In genomic region chr5:69046375-69046957, GRCh38 we compare ENCODE assay signal across 1 cellular context.
TF ChIP-seq lines count a peak whose summit lies in the region.

No MANE protein-coding gene starts in this region.

TF ChIP-seq in SK-N-SH, 30 proteins besides CTCF, POLR2A, EP300 and RAD21 (continued from another document):
- TF ChIP-seq RXRA (IDR thresholded peaks at IDR 0.05; ENCODE audit: borderline replicate concordance, low read depth) (no peak), FOSL2 (IDR thresholded peaks at IDR 0.05; ENCODE audit: borderline replicate concordance, low read depth) (no peak)
- TF ChIP-seq, protein P1, sequence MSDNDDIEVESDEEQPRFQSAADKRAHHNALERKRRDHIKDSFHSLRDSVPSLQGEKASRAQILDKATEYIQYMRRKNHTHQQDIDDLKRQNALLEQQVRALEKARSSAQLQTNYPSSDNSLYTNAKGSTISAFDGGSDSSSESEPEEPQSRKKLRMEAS (IDR thresholded peaks at IDR 0.05; ENCODE audit: low read depth): no peak
